Comparison of ENCODE assay signal across 1 cellular context in the genomic region with DNA sequence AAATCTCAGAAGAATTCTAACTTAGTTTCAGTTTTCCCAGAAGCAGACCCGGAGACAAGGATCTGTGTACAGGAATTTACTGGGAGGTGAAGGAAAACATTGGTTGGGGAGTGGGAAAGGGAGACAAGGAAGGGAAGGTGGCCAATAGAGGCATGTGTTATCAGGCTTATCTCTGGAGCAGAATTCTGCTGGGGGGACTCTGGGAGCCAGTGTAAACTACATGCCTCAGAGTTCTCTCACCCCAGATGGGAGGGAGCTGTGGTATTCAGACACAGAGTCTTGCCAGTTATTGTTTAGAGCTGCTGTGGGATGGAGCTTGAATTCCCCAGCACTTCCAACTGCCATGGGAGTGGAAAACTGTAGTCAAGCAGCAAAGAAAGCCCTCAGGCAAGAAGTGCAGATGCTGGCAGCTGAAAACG.
TF ChIP-seq lines count a peak whose summit lies in the region.

No MANE protein-coding gene starts in this region.

TF ChIP-seq in HEK293, 187 proteins besides CTCF, POLR2A, EP300 and RAD21 (continued from another document):
- TF ChIP-seq, protein P1, sequence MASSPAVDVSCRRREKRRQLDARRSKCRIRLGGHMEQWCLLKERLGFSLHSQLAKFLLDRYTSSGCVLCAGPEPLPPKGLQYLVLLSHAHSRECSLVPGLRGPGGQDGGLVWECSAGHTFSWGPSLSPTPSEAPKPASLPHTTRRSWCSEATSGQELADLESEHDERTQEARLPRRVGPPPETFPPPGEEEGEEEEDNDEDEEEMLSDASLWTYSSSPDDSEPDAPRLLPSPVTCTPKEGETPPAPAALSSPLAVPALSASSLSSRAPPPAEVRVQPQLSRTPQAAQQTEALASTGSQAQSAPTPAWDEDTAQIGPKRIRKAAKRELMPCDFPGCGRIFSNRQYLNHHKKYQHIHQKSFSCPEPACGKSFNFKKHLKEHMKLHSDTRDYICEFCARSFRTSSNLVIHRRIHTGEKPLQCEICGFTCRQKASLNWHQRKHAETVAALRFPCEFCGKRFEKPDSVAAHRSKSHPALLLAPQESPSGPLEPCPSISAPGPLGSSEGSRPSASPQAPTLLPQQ (tag by site-specific recombination; IDR thresholded peaks at IDR 0.05) = no peak
- TF ChIP-seq ZSCAN23 (tag by site-specific recombination; IDR thresholded peaks at IDR 0.05) (no peak), ZBTB20 (tag by site-specific recombination; IDR thresholded peaks at IDR 0.05) (peak; percentile 20; the same call in 1 of the 2 replicates)
